Comparison of ENCODE assay signal across 34 cellular contexts in genomic region chr4:13243152-13243551, GRCh38.
"Had no signal": no experiment of that assay in that cellular context is flagged by ENCODE, and none has a peak within 500 bp of the region (broad histone marks: within the 10 kb centered on the region; RNA-seq: fewer than 3 reads in every experiment).

No MANE protein-coding gene starts in this region.

- H3K27me3 ChIP-seq: adrenal gland, ascending aorta, body of pancreas, brain microvascular endothelial cell, breast epithelium, cardiac muscle cell had no signal

- H3K4me3 ChIP-seq: adrenal gland, ascending aorta, body of pancreas, breast epithelium, cardiac muscle cell had no signal

- H3K4me1 ChIP-seq: adrenal gland, ascending aorta, body of pancreas, breast epithelium had no signal

- ATAC-seq: activated naive CD4-positive, alpha-beta T cell treated with anti-CD3 and anti-CD28 coated beads, Interleukin-2, amount 50 U/mL, for 72 hours; activated naive CD8-positive, alpha-beta T cell treated with anti-CD3 and anti-CD28 coated beads, Interleukin-2, amount 50 U/mL, for 24 hours; activated T-cell treated with anti-CD3 and anti-CD28 coated beads, Interleukin-2, amount 50 U/mL, for 4 hours; activated T-cell treated with anti-CD3 and anti-CD28 coated beads, Interleukin-2, amount 50 U/mL, for 72 hours; activated T-helper 17 cell treated with anti-CD3 and anti-CD28 coated beads, Interleukin-2, amount 50 U/mL, for 72 hours; body of pancreas had no signal

- DNase-seq: activated effector memory CD4-positive, alpha-beta T cell treated with anti-CD3 and anti-CD28 coated beads, Interleukin-2, amount 50 U/mL, for 16 hours; activated effector memory CD4-positive, alpha-beta T cell treated with Interleukin-2 at 50 U/mL for 16 hours; activated gamma-delta T cell; activated gamma-delta T cell treated with Interleukin-2 at 50 U/mL for 16 hours; activated naive CD4-positive, alpha-beta T cell; activated naive CD4-positive, alpha-beta T cell treated with anti-CD3 and anti-CD28 coated beads for 36 hours; activated naive CD4-positive, alpha-beta T cell treated with anti-CD3 and anti-CD28 coated beads, Interleukin-2, amount 10 ng/mL, durations not matched to agents 7 days and 5 days; activated naive CD4-positive, alpha-beta T cell treated with anti-CD3 and anti-CD28 coated beads, Interleukin-2, amount 50 U/mL, for 16 hours; activated naive CD4-positive, alpha-beta T cell treated with Interleukin-2 at 50 U/mL for 16 hours; activated naive CD8-positive, alpha-beta T cell treated with anti-CD3 and anti-CD28 coated beads for 36 hours; activated naive CD8-positive, alpha-beta T cell treated with anti-CD3 and anti-CD28 coated beads, Interleukin-2, amount 10 ng/mL, durations not matched to agents 7 days and 5 days; activated naive CD8-positive, alpha-beta T cell treated with anti-CD3 and anti-CD28 coated beads, Interleukin-2, amount 50 U/mL, for 24 hours; activated T-cell treated with anti-CD3 and anti-CD28 coated beads, Interleukin-2, amount 50 U/mL, for 1 hour; activated T-cell treated with anti-CD3 and anti-CD28 coated beads, Interleukin-2, amount 50 U/mL, for 24 hours; activated T-cell treated with anti-CD3 and anti-CD28 coated beads, Interleukin-2, amount 50 U/mL, for 4 hours; activated T-cell treated with anti-CD3 and anti-CD28 coated beads, Interleukin-2, amount 50 U/mL, for 48 hours; activated T-cell treated with anti-CD3 and anti-CD28 coated beads, Interleukin-2, amount 50 U/mL, for 72 hours; adrenal gland; amniotic stem cell; amygdala; anterior cingulate cortex; aorta; body of pancreas; brain microvascular endothelial cell; caudate nucleus; central memory CD4-positive, alpha-beta T cell; cerebellar nuclear complex had no signal

- H3K9me3 ChIP-seq: body of pancreas had no signal

- FAIRE-seq: astrocyte, bronchial epithelial cell had no signal

- H3K36me3 ChIP-seq: adrenal gland, ascending aorta, brain microvascular endothelial cell, breast epithelium, cardiac muscle cell had no signal

- H3K27ac ChIP-seq: adrenal gland, ascending aorta, body of pancreas, brain microvascular endothelial cell, breast epithelium, cardiac muscle cell had no signal
